Comparison of ENCODE assay signal across 25 cellular contexts in genomic region chr9:121938621-121939020, GRCh38.
"Had no signal": no experiment of that assay in that cellular context is flagged by ENCODE, and none has a peak within 500 bp of the region (broad histone marks: within the 10 kb centered on the region; RNA-seq: fewer than 3 reads in every experiment).

No MANE protein-coding gene starts in this region.

- H3K4me3 Mint-ChIP-seq: endodermal cell; natural killer cell; stimulated activated memory B cell treated with anti-CD40 and anti-IgM and Interleukin-4, amounts not matched to agents 10 μg/mL and 1 μg/mL and 100 μg/mL, for 72 hours; type B pancreatic cell had no signal

- H3K9me3 Mint-ChIP-seq: endodermal cell; natural killer cell; stimulated activated memory B cell treated with anti-CD40 and anti-IgM and Interleukin-4, amounts not matched to agents 10 μg/mL and 1 μg/mL and 100 μg/mL, for 72 hours; type B pancreatic cell had no signal

- H3K27me3 ChIP-seq: gastrocnemius medialis, ovary, sigmoid colon, spleen, testis, tibial artery had no signal

- H3K4me1 Mint-ChIP-seq: endodermal cell, natural killer cell had no signal

- H3K27ac Mint-ChIP-seq: endodermal cell; natural killer cell; stimulated activated memory B cell treated with anti-CD40 and anti-IgM and Interleukin-4, amounts not matched to agents 10 μg/mL and 1 μg/mL and 100 μg/mL, for 72 hours; type B pancreatic cell had no signal

- H3K4me3 ChIP-seq: gastrocnemius medialis, lower lobe of right lung, ovary, psoas muscle, sigmoid colon, spleen, testis, tibial artery had no signal

- H3K27ac ChIP-seq: epithelial cell of prostate, gastrocnemius medialis, lower lobe of right lung, ovary, psoas muscle, sigmoid colon, testis, tibial artery had no signal

- H3K36me3 Mint-ChIP-seq: natural killer cell had no signal

- ATAC-seq: esophagus mucosa; gastrocnemius medialis; left ventricle myocardium superior; lower lobe of right lung; natural killer cell; psoas muscle; right cardiac atrium; stimulated activated memory B cell treated with anti-CD40 and anti-IgM and Interleukin-4, amounts not matched to agents 10 μg/mL and 1 μg/mL and 100 μg/mL, for 72 hours; stimulated activated naive CD8-positive, alpha-beta T cell treated with anti-CD3 and anti-CD28 coated beads, Interleukin-15, Interleukin-2, amounts not matched to agents 100 U/mL and 50 U/mL, for 24 hours had no signal

- H3K36me3 ChIP-seq: gastrocnemius medialis, lower lobe of right lung, ovary, spleen had no signal

- H3K9me3 ChIP-seq: gastrocnemius medialis, lower lobe of right lung, ovary, psoas muscle, sigmoid colon, spleen, testis, tibial artery had no signal

- H3K27me3 Mint-ChIP-seq: stimulated activated memory B cell treated with anti-CD40 and anti-IgM and Interleukin-4, amounts not matched to agents 10 μg/mL and 1 μg/mL and 100 μg/mL, for 72 hours had no signal

- DNase-seq: effector CD8-positive, alpha-beta T cell; endodermal cell; foreskin fibroblast; gastrocnemius medialis; head of caudate nucleus; kidney; left ventricle myocardium superior; lower lobe of right lung; natural killer cell; occipital lobe; ovary; posterior cingulate gyrus; psoas muscle; right cardiac atrium; sigmoid colon; spleen; stimulated activated CD4-positive, alpha-beta T cell treated with anti-CD3 and anti-CD28 coated beads, Interleukin-4, amount 100 ng/mL, for 4 hours; stimulated activated naive CD8-positive, alpha-beta T cell treated with anti-CD3 and anti-CD28 coated beads, Interleukin-15, Interleukin-2, amounts not matched to agents 100 U/mL and 50 U/mL, for 24 hours; substantia nigra; testis; tibial artery had no signal

- H3K4me1 ChIP-seq: gastrocnemius medialis, lower lobe of right lung, psoas muscle, sigmoid colon, testis, tibial artery had no signal
